In genomic region chr2:36461039-36461681, GRCh38 we compare ENCODE assay signal across 9 cellular contexts.
DNase-seq lines count a peak whose midpoint lies in the region; ATAC-seq and TF ChIP-seq lines count a peak whose summit lies in the region.
"Had no signal": no experiment of that assay in that cellular context is flagged by ENCODE, and none has a peak within 500 bp of the region (broad histone marks: within the 10 kb centered on the region; RNA-seq: fewer than 3 reads in every experiment).

No MANE protein-coding gene starts in this region.

- H3K4me2 ChIP-seq in DND-41 (ENCODE audit: insufficient read depth, low read length) (no peak overlapping the region), GM23248 (ENCODE audit: unreplicated experiment) (peak overlapping the region; percentile 70)
- H3K4me2 ChIP-seq: KMS-11 had no signal

- in situ Hi-C loops in GM23248 (cut with MboI): no loop called here

- H3K9me3 ChIP-seq in DND-41 (ENCODE audit: insufficient read depth, low read length, severe bottlenecking) (no peaks in the 10 kb centered on the region), GM23248 (ENCODE audit: low read depth) (no peaks in the 10 kb centered on the region), RWPE2 (ENCODE audit: severe bottlenecking) (no peaks in the 10 kb centered on the region)

- H3K36me3 ChIP-seq in DND-41 (ENCODE audit: insufficient read depth, low read length) (no peaks in the 10 kb centered on the region), GM23248 (ENCODE audit: low read depth) (peaks cover 65% of the 10 kb centered on the region), RWPE2 (ENCODE audit: low read depth) (peaks cover 60% of the 10 kb centered on the region)

- DNase-seq in DND-41 (no peak), GM23248 (peak; percentile 91), RWPE2 (ENCODE audit: low spot score) (no peak), glomerular visceral epithelial cell (ENCODE audit: extremely low spot score) (peak; percentile 82), superior temporal gyrus (ENCODE audit: extremely low spot score) (peak; percentile 47), NCI-H526 treated with DMSO at 0.1 percent for 48 hours (lab: John Stamatoyannopoulos, UW) (no peak), NCI-H1930 (lab: John Stamatoyannopoulos, UW) (no peak), NCI-H2081 (lab: John Stamatoyannopoulos, UW) (no peak)

- H3K27ac ChIP-seq in DND-41 (ENCODE audit: low read length) (no peak overlapping the region), GM23248 (peak overlapping the region; percentile 71), RWPE2 (ENCODE audit: poor library complexity, severe bottlenecking) (peak overlapping the region; percentile 97)
- H3K27ac ChIP-seq: KMS-11 had no signal

- TF ChIP-seq CTCF in DND-41 (IDR thresholded peaks at IDR 0.05; ENCODE audit: borderline replicate concordance, extremely low read depth, low read length, poor library complexity, severe bottlenecking) (no peak), RWPE2 (IDR thresholded peaks at IDR 0.05; ENCODE audit: poor library complexity, severe bottlenecking) (no peak)

- H3K27me3 ChIP-seq in DND-41 (ENCODE audit: insufficient read depth, low read length, poor library complexity) (peaks cover 31% of the 10 kb centered on the region), GM23248 (replicated peaks; ENCODE audit: insufficient read depth) (no peaks in the 10 kb centered on the region), RWPE2 (ENCODE audit: insufficient read depth, poor library complexity, severe bottlenecking) (no peaks in the 10 kb centered on the region)

- ATAC-seq in DND-41 (ENCODE audit: insufficient read depth, low read depth): peak; percentile 59
- ATAC-seq in RWPE2 (ENCODE audit: low read depth): peak; percentile 93

- H3K9ac ChIP-seq in DND-41 (ENCODE audit: low read depth, low read length) (no peak overlapping the region), GM23248 (peak overlapping the region; percentile 35; the same call in 1 of the 2 replicates)
- H3K9ac ChIP-seq: KMS-11 had no signal

- H2AFZ ChIP-seq in DND-41 (ENCODE audit: low read depth, low read length) (no peak overlapping the region), GM23248 (no peak overlapping the region)

- no peaks in the 10 kb centered on the region for H4K20me1 ChIP-seq in DND-41 (ENCODE audit: insufficient read depth, low read length)
- no peaks in the 10 kb centered on the region for H4K20me1 ChIP-seq in GM23248 (ENCODE audit: insufficient read depth)

- H3K4me3 ChIP-seq in DND-41 (ENCODE audit: low read depth in 1 of 2, low read length in 2 of 2): no peak overlapping the region
- no peak overlapping the region for H3K4me3 ChIP-seq in GM23248
- H3K4me3 ChIP-seq in RWPE2 (ENCODE audit: severe bottlenecking): no peak overlapping the region

- H3K4me1 ChIP-seq in DND-41 (ENCODE audit: insufficient read depth, low read length) (no peaks in the 10 kb centered on the region), GM23248 (ENCODE audit: insufficient read depth) (peaks cover 50% of the 10 kb centered on the region), RWPE2 (ENCODE audit: insufficient read depth, poor library complexity, severe bottlenecking) (peaks cover 36% of the 10 kb centered on the region)

- WGBS in GM23248 (ENCODE audit: low coverage in 1 of 2, low lambda C conversion rate in 2 of 2, missing lambda C conversion rate in 2 of 2), 2 experiments: 24 to 25% methylated on average over 4 of the region's 4 CpGs

- H3F3A ChIP-seq in GM23248 (ENCODE audit: insufficient read depth): peaks cover 95% of the 10 kb centered on the region

- H3K79me2 ChIP-seq in DND-41 (ENCODE audit: insufficient read depth, low read length) (no peaks in the 10 kb centered on the region), GM23248 (ENCODE audit: insufficient read depth) (peaks cover 99% of the 10 kb centered on the region)

- H3K9me2 ChIP-seq in GM23248 (ENCODE audit: insufficient read depth): no peaks in the 10 kb centered on the region

Comparison
In these comparisons a context has a peak if more than half of its experiments do, and no peak if none do; other contexts are left out.
1. DNase-seq: peak in GM23248 (single experiment), glomerular visceral epithelial cell (single experiment) and superior temporal gyrus (single experiment); none in DND-41 (single experiment), RWPE2 (single experiment), NCI-H526 treated with DMSO at 0.1 percent for 48 hours (single experiment), NCI-H1930 (0 of 2) and NCI-H2081 (0 of 2).